Comparison of ENCODE assay signal across 13 cellular contexts in genomic region chr17:65048441-65048840, GRCh38. TPM values are rescaled to one million over a fixed set of nuclear protein-coding genes. Genes with fewer than 3 reads are reported as not detected.
DNase-seq lines count a peak whose midpoint lies in the region; ATAC-seq and TF ChIP-seq lines count a peak whose summit lies in the region.
"Had no signal": no experiment of that assay in that cellular context is flagged by ENCODE, and none has a peak within 500 bp of the region (broad histone marks: within the 10 kb centered on the region; RNA-seq: fewer than 3 reads in every experiment).

No MANE protein-coding gene starts in this region.

- no peak overlapping the region for H3K4me3 Mint-ChIP-seq in activated CD8-positive, alpha-beta T cell treated with anti-CD3 and anti-CD28 coated beads for 36 hours
- H3K4me3 Mint-ChIP-seq in activated CD8-positive, alpha-beta T cell treated with anti-CD3 and anti-CD28 coated beads, Interleukin-2, amount 10 ng/mL, durations not matched to agents 7 days and 5 days: no peak overlapping the region
- peak overlapping the region; percentile 23 for H3K4me3 Mint-ChIP-seq in activated naive CD8-positive, alpha-beta T cell
- H3K4me3 Mint-ChIP-seq: activated naive CD4-positive, alpha-beta T cell treated with anti-CD3 and anti-CD28 coated beads for 36 hours had no signal

- no peak for ATAC-seq in activated CD8-positive, alpha-beta T cell treated with anti-CD3 and anti-CD28 coated beads for 36 hours
- ATAC-seq in activated CD8-positive, alpha-beta T cell treated with anti-CD3 and anti-CD28 coated beads, Interleukin-2, amount 10 ng/mL, durations not matched to agents 7 days and 5 days: no peak
- ATAC-seq in activated CD4-positive, CD25-positive, alpha-beta regulatory T cell treated with anti-CD3 and anti-CD28 coated beads, Interleukin-2, amount 50 U/mL, for 24 hours: no peak
- ATAC-seq in GM18909 (IDR thresholded peaks at IDR 0.05; ENCODE audit: poor library complexity, unreplicated experiment): no peak

- POLR2A ChIA-PET in activated CD8-positive, alpha-beta T cell treated with anti-CD3 and anti-CD28 coated beads for 36 hours (lab: Charles Lee): interaction anchor here (0.7 to 1.5 kb wide), 5 partner anchors 8 to 75 kb away, joined by 3 to 6 read pairs (median 3); partner anchors contain the start of gene GNA13
- POLR2A ChIA-PET in activated CD8-positive, alpha-beta T cell treated with anti-CD3 and anti-CD28 coated beads, Interleukin-2, amount 10 ng/mL, durations not matched to agents 7 days and 5 days (lab: Charles Lee): interaction anchor here (1.1 kb wide), 2 partner anchors 8 to 12 kb away, joined by 3 to 5 read pairs; partner anchors contain the start of gene GNA13

- no peak for DNase-seq in activated CD8-positive, alpha-beta T cell treated with anti-CD3 and anti-CD28 coated beads for 36 hours
- DNase-seq in activated CD8-positive, alpha-beta T cell treated with anti-CD3 and anti-CD28 coated beads, Interleukin-2, amount 10 ng/mL, durations not matched to agents 7 days and 5 days: no peak
- DNase-seq in testis (no peak), NCI-H187 treated with DMSO at 0.1 percent for 48 hours (lab: John Stamatoyannopoulos, UW) (no peak)
- DNase-seq: activated CD4-positive, alpha-beta T cell treated with anti-CD3 and anti-CD28 coated beads for 48 hours; activated naive CD4-positive, alpha-beta T cell treated with anti-CD3 and anti-CD28 coated beads for 36 hours; head of caudate nucleus; NCI-H510A treated with DMSO at 0.1 percent for 48 hours; SJCRH30 had no signal

- H3K27me3 ChIP-seq in mucosa of rectum (ENCODE audit: control insufficient read depth in 2 of 2, insufficient read depth in 2 of 2, low read length in 2 of 2) (no peaks in the 10 kb centered on the region), testis (no peaks in the 10 kb centered on the region)
- H3K27me3 ChIP-seq: SJCRH30 had no signal

- TF ChIP-seq POLR2A in testis (IDR thresholded peaks at IDR 0.05): no peak

- H3K9me3 ChIP-seq in mucosa of rectum (ENCODE audit: control insufficient read depth in 2 of 2, low read length in 2 of 2) (no peaks in the 10 kb centered on the region), testis (no peaks in the 10 kb centered on the region)
- H3K9me3 ChIP-seq: SJCRH30 had no signal

- H3K9ac ChIP-seq in mucosa of rectum (ENCODE audit: low read depth in 1 of 2, low read length in 2 of 2): no peak overlapping the region

- peaks cover 81% of the 10 kb centered on the region for H3K36me3 Mint-ChIP-seq in activated CD8-positive, alpha-beta T cell treated with anti-CD3 and anti-CD28 coated beads for 36 hours (ENCODE audit: low read depth)
- peaks cover 73% of the 10 kb centered on the region for H3K36me3 Mint-ChIP-seq in activated CD8-positive, alpha-beta T cell treated with anti-CD3 and anti-CD28 coated beads, Interleukin-2, amount 10 ng/mL, durations not matched to agents 7 days and 5 days (ENCODE audit: low read depth)
- peaks cover 11% of the 10 kb centered on the region for H3K36me3 Mint-ChIP-seq in activated naive CD8-positive, alpha-beta T cell

- TF ChIP-seq CTCF in activated CD8-positive, alpha-beta T cell treated with anti-CD3 and anti-CD28 coated beads for 36 hours (IDR thresholded peaks at IDR 0.05): no peak
- TF ChIP-seq CTCF in testis (IDR thresholded peaks at IDR 0.05): no peak

- intact Hi-C loops in activated CD8-positive, alpha-beta T cell treated with anti-CD3 and anti-CD28 coated beads for 36 hours (cut with micrococcal nuclease): no loop called here
- intact Hi-C loops in testis (cut with DNase I; ENCODE audit: low total_unique reads): no loop called here

- WGBS in testis, 2 donors: 45 to 47% methylated on average over 2 of the region's 2 CpGs

- peak overlapping the region; percentile 71 for H3K27ac Mint-ChIP-seq in activated CD8-positive, alpha-beta T cell treated with anti-CD3 and anti-CD28 coated beads for 36 hours
- no peak overlapping the region for H3K27ac Mint-ChIP-seq in activated CD8-positive, alpha-beta T cell treated with anti-CD3 and anti-CD28 coated beads, Interleukin-2, amount 10 ng/mL, durations not matched to agents 7 days and 5 days
- H3K27ac Mint-ChIP-seq in activated naive CD8-positive, alpha-beta T cell: peak overlapping the region; percentile 77

- peaks cover 37 to 44% of the 10 kb centered on the region in 2 donors for H3K36me3 ChIP-seq in mucosa of rectum (ENCODE audit: control insufficient read depth in 2 of 2, insufficient read depth in 2 of 2, low read length in 2 of 2)
- no peaks in the 10 kb centered on the region for H3K36me3 ChIP-seq in testis (ENCODE audit: low read depth, missing control alignments)

- no peak overlapping the region for H3K4me3 ChIP-seq in mucosa of rectum (ENCODE audit: low read length in 2 of 2)
- H3K4me3 ChIP-seq in testis: no peak overlapping the region
- H3K4me3 ChIP-seq: SJCRH30 had no signal

- H3K27ac ChIP-seq in mucosa of rectum (ENCODE audit: low read depth in 2 of 2, low read length in 2 of 2): peak overlapping the region; percentile 61 to 71
- peak overlapping the region; percentile 44 to 71 for H3K27ac ChIP-seq in testis
- H3K27ac ChIP-seq: SJCRH30 had no signal

- no peaks in the 10 kb centered on the region for H3K9me3 Mint-ChIP-seq in activated CD8-positive, alpha-beta T cell treated with anti-CD3 and anti-CD28 coated beads for 36 hours
- H3K9me3 Mint-ChIP-seq in activated CD8-positive, alpha-beta T cell treated with anti-CD3 and anti-CD28 coated beads, Interleukin-2, amount 10 ng/mL, durations not matched to agents 7 days and 5 days (ENCODE audit: insufficient read depth): no peaks in the 10 kb centered on the region
- H3K9me3 Mint-ChIP-seq in activated naive CD8-positive, alpha-beta T cell (ENCODE audit: low read depth): no peaks in the 10 kb centered on the region
- H3K9me3 Mint-ChIP-seq: activated naive CD4-positive, alpha-beta T cell treated with anti-CD3 and anti-CD28 coated beads for 36 hours had no signal

- peaks cover 69% of the 10 kb centered on the region for H3K4me1 Mint-ChIP-seq in activated CD8-positive, alpha-beta T cell treated with anti-CD3 and anti-CD28 coated beads for 36 hours (ENCODE audit: low read depth)
- H3K4me1 Mint-ChIP-seq in activated CD8-positive, alpha-beta T cell treated with anti-CD3 and anti-CD28 coated beads, Interleukin-2, amount 10 ng/mL, durations not matched to agents 7 days and 5 days (ENCODE audit: low read depth): peaks cover 70% of the 10 kb centered on the region
- peaks cover 81% of the 10 kb centered on the region for H3K4me1 Mint-ChIP-seq in activated naive CD8-positive, alpha-beta T cell (ENCODE audit: low read depth)

- H3K4me1 ChIP-seq in mucosa of rectum (ENCODE audit: control insufficient read depth in 2 of 2, insufficient read depth in 2 of 2, low read length in 2 of 2) (peaks cover 0 to 15% of the 10 kb centered on the region in 2 donors), testis (peaks cover 31% of the 10 kb centered on the region)
- H3K4me1 ChIP-seq: SJCRH30 had no signal

- CTCF ChIA-PET in activated CD8-positive, alpha-beta T cell treated with anti-CD3 and anti-CD28 coated beads for 36 hours (lab: Charles Lee): interaction anchor here (0.7 to 1.5 kb wide), 4 partner anchors 9 to 89 kb away, joined by 3 to 4 read pairs (median 4); partner anchors contain the start of gene RGS9
- CTCF ChIA-PET in activated CD8-positive, alpha-beta T cell treated with anti-CD3 and anti-CD28 coated beads, Interleukin-2, amount 10 ng/mL, durations not matched to agents 7 days and 5 days (lab: Charles Lee): interaction anchor here (0.7 to 2.6 kb wide), 5 partner anchors 13 to 271 kb away, joined by 3 to 11 read pairs (median 4); no protein-coding TSS in a partner anchor

- no peaks in the 10 kb centered on the region for H3K27me3 Mint-ChIP-seq in activated CD8-positive, alpha-beta T cell treated with anti-CD3 and anti-CD28 coated beads for 36 hours
- H3K27me3 Mint-ChIP-seq in activated CD8-positive, alpha-beta T cell treated with anti-CD3 and anti-CD28 coated beads, Interleukin-2, amount 10 ng/mL, durations not matched to agents 7 days and 5 days (ENCODE audit: low read depth): no peaks in the 10 kb centered on the region
- H3K27me3 Mint-ChIP-seq in activated naive CD8-positive, alpha-beta T cell: no peaks in the 10 kb centered on the region

RNA-seq across cellular contexts. Expression of gene GNA13, which starts 8.1 kb away (rescaled TPM):
- 10 to 100 TPM; 48.5 to 50.7 TPM for total RNA-seq in activated CD8-positive, alpha-beta T cell treated with anti-CD3 and anti-CD28 coated beads for 36 hours
- 10 to 100 TPM; 67.7 to 73.1 TPM for total RNA-seq in activated CD8-positive, alpha-beta T cell treated with anti-CD3 and anti-CD28 coated beads, Interleukin-2, amount 10 ng/mL, durations not matched to agents 7 days and 5 days
- total RNA-seq in testis: 10 to 100 TPM; 57.6 to 71.4 TPM
- polyA plus RNA-seq in testis (ENCODE audit: insufficient read depth, low read depth, low replicate concordance): 29.5 TPM
